16 cellular contexts compared by ENCODE assay signal in the genomic region with DNA sequence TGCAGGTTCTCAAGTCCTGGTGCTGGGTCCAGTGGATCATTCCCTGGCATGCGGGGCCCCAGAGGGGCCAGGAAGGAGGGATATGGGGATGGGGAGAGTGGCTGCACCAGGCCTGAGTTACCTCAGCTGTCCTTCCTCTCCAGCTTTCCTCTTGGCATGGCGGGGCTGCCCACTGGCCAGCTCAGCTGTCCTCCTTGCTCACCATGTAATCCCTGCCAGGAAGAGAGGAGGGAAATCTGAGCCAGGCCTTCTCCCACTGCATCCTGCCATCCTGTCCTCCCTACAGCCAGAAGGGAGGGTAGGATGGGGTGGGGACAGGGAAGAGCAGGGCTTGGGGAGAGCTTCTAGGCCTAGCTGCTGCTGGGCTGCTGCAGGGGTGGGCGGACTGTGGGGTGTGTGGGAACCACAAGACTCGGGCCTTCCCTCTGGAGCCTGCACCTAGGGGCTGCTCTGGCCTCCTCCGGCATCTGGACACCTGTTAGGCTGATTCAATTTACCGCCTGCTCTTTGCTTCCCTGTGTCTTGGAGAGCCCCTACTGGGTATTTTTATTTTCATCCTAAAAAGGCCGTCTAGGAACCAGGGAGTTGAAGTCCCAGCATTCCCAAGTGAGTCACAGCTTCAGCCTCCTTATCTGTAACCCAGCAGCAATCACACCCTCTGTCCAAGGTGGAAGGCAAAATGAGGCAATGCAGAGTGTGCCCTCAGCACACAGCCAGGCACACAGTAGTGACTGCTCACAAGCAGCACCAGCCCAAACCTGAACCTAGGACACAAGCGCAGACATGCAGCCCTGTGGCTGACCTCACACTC. TPM values are rescaled to one million over a fixed set of nuclear protein-coding genes. Genes with fewer than 3 reads are reported as not detected.
DNase-seq lines count a peak whose midpoint lies in the region; ATAC-seq and TF ChIP-seq lines count a peak whose summit lies in the region.
"Had no signal": no experiment of that assay in that cellular context is flagged by ENCODE, and none has a peak within 500 bp of the region (broad histone marks: within the 10 kb centered on the region; RNA-seq: fewer than 3 reads in every experiment).

No MANE protein-coding gene starts in this region.

- H3K4me1 ChIP-seq in right atrium auricular region (no peaks in the 10 kb centered on the region), aorta (ENCODE audit: control insufficient read depth in 1 of 2, insufficient read depth in 2 of 2, low read length in 2 of 2) (no peaks in the 10 kb centered on the region), PC-9 (replicated peaks; ENCODE audit: insufficient read depth) (no peaks in the 10 kb centered on the region)
- H3K4me1 ChIP-seq: A549, vagina had no signal

- H3K27me3 ChIP-seq in right atrium auricular region (no peaks in the 10 kb centered on the region), aorta (ENCODE audit: control insufficient read depth in 1 of 2, insufficient read depth in 2 of 2, low read length in 1 of 2) (no peaks in the 10 kb centered on the region), PC-9 (ENCODE audit: insufficient read depth, low read depth) (peaks cover 62% of the 10 kb centered on the region)
- H3K27me3 ChIP-seq: vagina had no signal

- H3K9me2 ChIP-seq in PC-9 (ENCODE audit: insufficient read depth) = no peaks in the 10 kb centered on the region

- no peaks in the 10 kb centered on the region for H3K79me2 ChIP-seq in PC-9 (ENCODE audit: low read depth)

- H3K4me3 ChIP-seq in right atrium auricular region (no peak overlapping the region), cardiac fibroblast (replicated peaks in 1 of 2; ENCODE audit: low read depth in 2 of 2, low read length in 2 of 2) (no peak overlapping the region), aorta (ENCODE audit: low read length in 2 of 2) (no peak overlapping the region), PC-9 (no peak overlapping the region)
- H3K4me3 ChIP-seq: A549, vagina had no signal

- no peak overlapping the region for H2AFZ ChIP-seq in PC-9

- no peaks in the 10 kb centered on the region for H4K20me1 ChIP-seq in PC-9 (ENCODE audit: insufficient read depth)

- POLR2A ChIA-PET in PC-9 (lab: Charles Lee; ENCODE audit: unreplicated experiment) = no interaction called here

- no peak overlapping the region for H3K4me2 ChIP-seq in PC-9
- H3K4me2 ChIP-seq: A549 had no signal

- peak; percentile 18 for ATAC-seq in Right ventricle myocardium superior (ENCODE audit: poor library complexity)
- peak; percentile 15 for ATAC-seq in aorta (ENCODE audit: low FRiP score)
- ATAC-seq: A549; left lobe of liver; naive thymus-derived CD8-positive, alpha-beta T cell; sciatic nerve had no signal

- CTCF ChIA-PET in PC-9 (lab: Charles Lee) = no interaction called here

- DNase-seq in Right ventricle myocardium superior = no peak
- DNase-seq in right atrium auricular region (ENCODE audit: low spot score) = no peak
- DNase-seq in cardiac fibroblast (ENCODE audit: low read depth in 2 of 2) = peak; percentile 35 to 46
- peak; percentile 76 for DNase-seq in left kidney (ENCODE audit: low read depth, low spot score)
- DNase-seq in aorta = peak in 1 of 2 donors; percentile 73
- DNase-seq in PC-9 = no peak
- DNase-seq in NCI-H1417 (lab: John Stamatoyannopoulos, UW) = no peak
- DNase-seq in activated CD4-positive, alpha-beta T cell treated with anti-CD3 and anti-CD28 coated beads, Interleukin-2, amount 50 U/mL, for 4 hours = no peak
- DNase-seq: naive thymus-derived CD8-positive, alpha-beta T cell; NCI-H1092 treated with DMSO at 0.1 percent for 48 hours; NCI-H345 had no signal

- H3K27ac ChIP-seq in right atrium auricular region = peak overlapping the region in 1 of 2 donors; percentile 40
- peak overlapping the region in 1 of 2 donors; percentile 43 for H3K27ac ChIP-seq in aorta (ENCODE audit: low read depth in 1 of 2, low read length in 2 of 2)
- no peak overlapping the region for H3K27ac ChIP-seq in PC-9
- H3K27ac ChIP-seq: A549, vagina, VCaP had no signal

- no peak for TF ChIP-seq CTCF in right atrium auricular region (IDR thresholded peaks at IDR 0.05)
- no peak for TF ChIP-seq CTCF in cardiac fibroblast (IDR thresholded peaks at IDR 0.05; ENCODE audit: low read depth, low read length)
- TF ChIP-seq CTCF in PC-9 (conservative IDR thresholded peaks at IDR 0.05) = no peak

- H3K9me3 ChIP-seq in right atrium auricular region (no peaks in the 10 kb centered on the region), aorta (ENCODE audit: control insufficient read depth, low read length) (no peaks in the 10 kb centered on the region), PC-9 (ENCODE audit: insufficient read depth, low read depth) (no peaks in the 10 kb centered on the region)
- H3K9me3 ChIP-seq: A549, vagina had no signal

- BruUV-seq in PC-9 (replicated peaks; lab: Mats Ljungman, UMichigan) = no TSS peak

- 50 to 58% methylated on average over 8 of the region's 8 CpGs for WGBS in aorta, 2 donors

- H3K36me3 ChIP-seq in right atrium auricular region = no peaks in the 10 kb centered on the region
- H3K36me3 ChIP-seq in aorta (ENCODE audit: control insufficient read depth in 1 of 2, insufficient read depth in 2 of 2, low read length in 1 of 2) = no peaks in the 10 kb centered on the region
- H3K36me3 ChIP-seq in PC-9 (ENCODE audit: low read depth) = no peaks in the 10 kb centered on the region
- H3K36me3 ChIP-seq: vagina had no signal

- no peaks in the 10 kb centered on the region for H3F3A ChIP-seq in PC-9 (ENCODE audit: insufficient read depth, low read depth)

- intact Hi-C loops in Right ventricle myocardium superior (cut with DNase I) = loop anchor here (5.0 kb wide), 1 partner anchor 88 kb away; no protein-coding TSS in a partner anchor
- intact Hi-C loops in aorta (cut with DNase I) = no loop called here
- intact Hi-C loops in PC-9 (cut with micrococcal nuclease; ENCODE audit: unreplicated experiment) = no loop called here

RNA-seq across cellular contexts. Expression of a gene that starts 13.0 kb away (rescaled TPM):
- 13.7 TPM for total RNA-seq in Right ventricle myocardium superior
- under 1 TPM; 0.33 to 0.59 TPM for total RNA-seq in right atrium auricular region
- total RNA-seq in aorta = 1 to 10 TPM; 1.2 to 1.8 TPM
- polyA plus RNA-seq in aorta = under 1 TPM; 0.13 TPM
- total RNA-seq in PC-9 (2021) = not detected in 2 replicates
- total RNA-seq: left lobe of liver; naive thymus-derived CD8-positive, alpha-beta T cell had no signal
- polyA plus RNA-seq: naive thymus-derived CD8-positive, alpha-beta T cell had no signal

Comparison
In these comparisons a context has a peak if more than half of its experiments do, and no peak if none do; other contexts are left out.
1. DNase-seq: peak in cardiac fibroblast (2 of 2) and left kidney (single experiment); none in Right ventricle myocardium superior (single experiment), right atrium auricular region (single experiment), PC-9 (0 of 2), NCI-H1417 (0 of 3) and activated CD4-positive, alpha-beta T cell treated with anti-CD3 and anti-CD28 coated beads, Interleukin-2, amount 50 U/mL, for 4 hours (0 of 2).